Comparison of ENCODE assay signal across 8 cellular contexts in genomic region chr2:27356382-27357181, GRCh38. TPM values are rescaled to one million over a fixed set of nuclear protein-coding genes. Genes with fewer than 3 reads are reported as not detected.
A peak's percentile ranks its signal among the peaks of the same experiment; 100 is the strongest.
DNase-seq lines count a peak whose midpoint lies in the region; ATAC-seq and TF ChIP-seq lines count a peak whose summit lies in the region.

A gene with protein sequence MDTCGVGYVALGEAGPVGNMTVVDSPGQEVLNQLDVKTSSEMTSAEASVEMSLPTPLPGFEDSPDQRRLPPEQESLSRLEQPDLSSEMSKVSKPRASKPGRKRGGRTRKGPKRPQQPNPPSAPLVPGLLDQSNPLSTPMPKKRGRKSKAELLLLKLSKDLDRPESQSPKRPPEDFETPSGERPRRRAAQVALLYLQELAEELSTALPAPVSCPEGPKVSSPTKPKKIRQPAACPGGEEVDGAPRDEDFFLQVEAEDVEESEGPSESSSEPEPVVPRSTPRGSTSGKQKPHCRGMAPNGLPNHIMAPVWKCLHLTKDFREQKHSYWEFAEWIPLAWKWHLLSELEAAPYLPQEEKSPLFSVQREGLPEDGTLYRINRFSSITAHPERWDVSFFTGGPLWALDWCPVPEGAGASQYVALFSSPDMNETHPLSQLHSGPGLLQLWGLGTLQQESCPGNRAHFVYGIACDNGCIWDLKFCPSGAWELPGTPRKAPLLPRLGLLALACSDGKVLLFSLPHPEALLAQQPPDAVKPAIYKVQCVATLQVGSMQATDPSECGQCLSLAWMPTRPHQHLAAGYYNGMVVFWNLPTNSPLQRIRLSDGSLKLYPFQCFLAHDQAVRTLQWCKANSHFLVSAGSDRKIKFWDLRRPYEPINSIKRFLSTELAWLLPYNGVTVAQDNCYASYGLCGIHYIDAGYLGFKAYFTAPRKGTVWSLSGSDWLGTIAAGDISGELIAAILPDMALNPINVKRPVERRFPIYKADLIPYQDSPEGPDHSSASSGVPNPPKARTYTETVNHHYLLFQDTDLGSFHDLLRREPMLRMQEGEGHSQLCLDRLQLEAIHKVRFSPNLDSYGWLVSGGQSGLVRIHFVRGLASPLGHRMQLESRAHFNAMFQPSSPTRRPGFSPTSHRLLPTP (minus strand): TSS chr2:27356764. CDS start chr2:27343554, 13,210 bp downstream.

- TF ChIP-seq POLR2A in GM19193 (IDR thresholded peaks at IDR 0.05; ENCODE audit: extremely low read depth, insufficient read depth, insufficient read length), result peak; percentile 69

- no peaks in the 10 kb centered on the region for H3K36me3 ChIP-seq in kidney epithelial cell (ENCODE audit: control insufficient read depth, insufficient read depth, low read length)

- ATAC-seq in HG03439 (IDR thresholded peaks at IDR 0.05; ENCODE audit: unreplicated experiment), result peak; percentile 84

- no peaks in the 10 kb centered on the region for H3K27me3 ChIP-seq in kidney epithelial cell (ENCODE audit: control insufficient read depth, insufficient read depth, low read length)

- peak within 1 kb of the TSS; percentile 99 for H3K4me3 Mint-ChIP-seq in chondrocyte (ENCODE audit: unreplicated experiment)

- H3K9me3 Mint-ChIP-seq in chondrocyte (ENCODE audit: low read depth), result no peaks in the 10 kb centered on the region

- H3K36me3 Mint-ChIP-seq in chondrocyte (ENCODE audit: low read depth), result no peaks in the 10 kb centered on the region

- H3K27ac Mint-ChIP-seq in chondrocyte (ENCODE audit: unreplicated experiment), result peak within 1 kb of the TSS; percentile 100

- peak within 1 kb of the TSS; percentile 98 for H3K4me3 ChIP-seq in kidney epithelial cell (ENCODE audit: low read depth, low read length)

- peaks cover 39% of the 10 kb centered on the region for H3K4me1 Mint-ChIP-seq in chondrocyte (ENCODE audit: low read depth)

- TF ChIP-seq CTCF in chondrocyte (IDR thresholded peaks at IDR 0.05), result peak; percentile 10
- no peak for TF ChIP-seq CTCF in kidney epithelial cell (IDR thresholded peaks at IDR 0.05; ENCODE audit: insufficient read depth, low read length, poor library complexity, severe bottlenecking)

- H3K27me3 Mint-ChIP-seq in chondrocyte (ENCODE audit: low read depth), result no peaks in the 10 kb centered on the region

- DNase-seq in AML-193 (lab: John Stamatoyannopoulos, UW) (peak; percentile 92 to 95), NCI-H510A treated with DMSO at 0.1 percent for 48 hours (lab: John Stamatoyannopoulos, UW) (peak; percentile 98), chondrocyte (ENCODE audit: low spot score) (peak; percentile 98), kidney epithelial cell (ENCODE audit: low read depth) (peak; percentile 86)
- DNase-seq in activated CD4-positive, alpha-beta T cell treated with anti-CD3 and anti-CD28 coated beads for 24 hours (ENCODE audit: low read depth in 2 of 2), result peak; percentile 80 to 90
- peak; percentile 89 to 92 for DNase-seq in stimulated activated CD4-positive, alpha-beta T cell treated with anti-CD3 and anti-CD28 coated beads, Interleukin-15, amount 100 ng/mL, for 48 hours (ENCODE audit: low read depth in 2 of 2)

RNA-seq across cellular contexts. Expression of the gene that starts here (rescaled TPM):
- total RNA-seq in chondrocyte, result 42.0 to 55.3 TPM (median 43.2 TPM) in 3 replicates
- 53.1 and 54.9 TPM in 2 replicates for total RNA-seq in kidney epithelial cell

Comparison
In these comparisons a context has a peak if more than half of its experiments do, and no peak if none do; other contexts are left out.
1. Peak in every context shown above with its lines: DNase-seq, ATAC-seq and H3K4me3 ChIP-seq.